ENCODE assay signal across 1 cellular context in the genomic region with DNA sequence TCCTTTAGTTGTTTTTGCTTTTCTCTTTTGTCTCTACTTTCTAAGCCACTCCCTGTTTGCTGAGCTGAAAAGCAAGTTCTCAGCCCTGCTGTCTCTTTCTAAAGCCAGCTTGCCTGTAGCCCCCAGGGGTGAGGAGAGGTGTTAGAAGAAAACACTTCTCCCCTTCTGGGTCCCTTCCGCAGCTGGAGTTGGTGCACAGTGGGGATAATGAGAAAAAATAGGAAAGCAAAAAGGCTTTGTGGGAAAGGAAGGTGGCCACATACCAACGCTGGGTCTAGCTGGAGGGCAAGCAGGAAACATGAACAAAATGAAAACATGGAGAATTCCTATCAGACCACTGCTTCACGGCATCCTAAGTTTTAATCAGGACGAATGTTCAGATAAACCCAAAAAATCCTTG.
TF ChIP-seq lines count a peak whose summit lies in the region.

No MANE protein-coding gene starts in this region.

TF ChIP-seq in A549, 52 proteins besides CTCF, POLR2A, EP300 and RAD21 (continued from another document):
- no peak for TF ChIP-seq RNF2 (IDR thresholded peaks at IDR 0.05; ENCODE audit: borderline replicate concordance, low read depth)
- TF ChIP-seq, protein P1, sequence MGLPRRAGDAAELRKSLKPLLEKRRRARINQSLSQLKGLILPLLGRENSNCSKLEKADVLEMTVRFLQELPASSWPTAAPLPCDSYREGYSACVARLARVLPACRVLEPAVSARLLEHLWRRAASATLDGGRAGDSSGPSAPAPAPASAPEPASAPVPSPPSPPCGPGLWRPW (IDR thresholded peaks at IDR 0.05), result no peak
- TF ChIP-seq RARB (CRISPR knock-in tag; IDR thresholded peaks at IDR 0.05), result no peak
- TF ChIP-seq CBX2 (IDR thresholded peaks at IDR 0.05; ENCODE audit: borderline replicate concordance, low read depth), result no peak
